ENCODE assay signal across 8 cellular contexts in genomic region chr20:34268851-34269668, GRCh38. TPM values are rescaled to one million over a fixed set of nuclear protein-coding genes. Genes with fewer than 3 reads are reported as not detected.
DNase-seq lines count a peak whose midpoint lies in the region; ATAC-seq and TF ChIP-seq lines count a peak whose summit lies in the region.

No MANE protein-coding gene starts in this region.

- DNase-seq in AG10803 (ENCODE audit: low read depth) = no peak
- peak; percentile 8 to 21 for DNase-seq in activated CD4-positive, alpha-beta T cell treated with anti-CD3 and anti-CD28 coated beads for 4 hours
- DNase-seq in vagina (ENCODE audit: extremely low spot score in 2 of 2) = no peak
- DNase-seq in GM19238 (ENCODE audit: insufficient read length, low spot score) = no peak
- no peak for DNase-seq in RPMI8226

- no peaks in the 10 kb centered on the region for H3K36me3 ChIP-seq in esophagus (ENCODE audit: control insufficient read depth in 2 of 2, insufficient read depth in 2 of 2, low read length in 1 of 2)
- peaks cover 0 to 5% of the 10 kb centered on the region in 2 donors for H3K36me3 ChIP-seq in muscle layer of duodenum (ENCODE audit: control insufficient read depth in 1 of 2, insufficient read depth in 2 of 2, low read length in 2 of 2)
- no peaks in the 10 kb centered on the region for H3K36me3 ChIP-seq in vagina

- H3K9me3 ChIP-seq in esophagus (ENCODE audit: control insufficient read depth in 2 of 2, insufficient read depth in 1 of 2, low read depth in 1 of 2, low read length in 1 of 2) = no peaks in the 10 kb centered on the region
- H3K9me3 ChIP-seq in muscle layer of duodenum (ENCODE audit: control insufficient read depth in 1 of 2, low read length in 2 of 2) = no peaks in the 10 kb centered on the region
- no peaks in the 10 kb centered on the region for H3K9me3 ChIP-seq in vagina

- intact Hi-C loops in vagina (cut with DNase I) = no loop called here

- 13 to 15% methylated on average over 59 of the region's 59 CpGs for WGBS in esophagus, 2 donors

- H3K4me3 ChIP-seq in AG10803 (ENCODE audit: low read length) (peak overlapping the region; percentile 33), esophagus (ENCODE audit: low read depth in 1 of 2, low read length in 2 of 2) (peak overlapping the region; percentile 40 to 44), muscle layer of duodenum (ENCODE audit: low read depth in 1 of 2, low read length in 2 of 2) (peak overlapping the region; percentile 44 to 61), vagina (peak overlapping the region; percentile 38 to 47)

- peaks cover 2 to 3% of the 10 kb centered on the region in 2 donors for H3K4me1 ChIP-seq in esophagus (ENCODE audit: control insufficient read depth in 2 of 2, insufficient read depth in 2 of 2, low read length in 1 of 2)
- peaks cover 0 to 6% of the 10 kb centered on the region in 2 donors for H3K4me1 ChIP-seq in muscle layer of duodenum (ENCODE audit: control insufficient read depth in 1 of 2, insufficient read depth in 2 of 2, low read length in 2 of 2)
- H3K4me1 ChIP-seq in vagina = peaks cover 9% of the 10 kb centered on the region

- H3K27me3 ChIP-seq in esophagus (ENCODE audit: control insufficient read depth in 1 of 2, insufficient read depth in 2 of 2, low read length in 2 of 2) (no peaks in the 10 kb centered on the region), muscle layer of duodenum (ENCODE audit: low read depth, low read length) (no peaks in the 10 kb centered on the region), vagina (no peaks in the 10 kb centered on the region)

- no peak for ATAC-seq in GM19397 (IDR thresholded peaks at IDR 0.05; ENCODE audit: unreplicated experiment)

- TF ChIP-seq POLR2A in vagina (IDR thresholded peaks at IDR 0.05) = no peak

- TF ChIP-seq CTCF in AG10803 (conservative IDR thresholded peaks at IDR 0.05; ENCODE audit: low read length) (no peak), vagina (IDR thresholded peaks at IDR 0.05) (no peak)

- H3K27ac ChIP-seq in esophagus (ENCODE audit: low read depth in 2 of 2, low read length in 1 of 2) (no peak overlapping the region), muscle layer of duodenum (ENCODE audit: low read length) (no peak overlapping the region), vagina (no peak overlapping the region)

RNA-seq across cellular contexts. Expression of gene ASIP, which starts 27.8 kb away (rescaled TPM):
- under 1 TPM in 1 of 2 donors, not detected in 1; 0.07 TPM for polyA plus RNA-seq in esophagus
- total RNA-seq in vagina = not detected

RNA-seq across cellular contexts. Expression of gene AHCY, which starts 34.1 kb away (rescaled TPM):
- 100 to 1,000 TPM; 113 to 147 TPM for polyA plus RNA-seq in esophagus
- total RNA-seq in vagina = 98.2 TPM

Comparison
In these comparisons a context has a peak if more than half of its experiments do, and no peak if none do; other contexts are left out.
1. DNase-seq: peak in activated CD4-positive, alpha-beta T cell treated with anti-CD3 and anti-CD28 coated beads for 4 hours (2 of 2); none in AG10803 (single experiment), vagina (0 of 2), GM19238 (single experiment) and RPMI8226 (single experiment).
2. Peak in every context shown above with its lines, with median percentiles within 50 percentile points of each other: H3K4me3 ChIP-seq.